Comparison of ENCODE assay signal across 22 cellular contexts in genomic region chr7:139887895-139888518, GRCh38. TPM values are rescaled to one million over a fixed set of nuclear protein-coding genes. Genes with fewer than 3 reads are reported as not detected.
A peak's percentile ranks its signal among the peaks of the same experiment; 100 is the strongest.
DNase-seq lines count a peak whose midpoint lies in the region; ATAC-seq and TF ChIP-seq lines count a peak whose summit lies in the region.
"Had no signal": no experiment of that assay in that cellular context is flagged by ENCODE, and none has a peak within 500 bp of the region (broad histone marks: within the 10 kb centered on the region; RNA-seq: fewer than 3 reads in every experiment).

No MANE protein-coding gene starts in this region.

- WGBS in spleen, 5 donors = 29 to 55% (median 44%) methylated on average over 6 of the region's 6 CpGs

- no peak for TF ChIP-seq CTCF in spleen (IDR thresholded peaks at IDR 0.05 in 8 of 11, conservative IDR thresholded peaks at IDR 0.05 in 3 of 11)

- no peak for ATAC-seq in activated naive CD4-positive, alpha-beta T cell treated with anti-CD3 and anti-CD28 coated beads, Interleukin-2, amount 50 U/mL, for 72 hours
- peak; percentile 47 for ATAC-seq in left lobe of liver
- ATAC-seq: gastrocnemius medialis had no signal

- H3K9me3 ChIP-seq in spleen = no peaks in the 10 kb centered on the region
- H3K9me3 ChIP-seq: gastrocnemius medialis, suprapubic skin had no signal

- H3K36me3 Mint-ChIP-seq in activated naive CD4-positive, alpha-beta T cell treated with anti-CD3 and anti-CD28 coated beads, Interleukin-2, amount 50 U/mL, for 72 hours = peaks cover 0 to 7% of the 10 kb centered on the region in 2 donors
- H3K36me3 Mint-ChIP-seq: activated CD4-positive, alpha-beta memory T cell treated with anti-CD3 and anti-CD28 coated beads for 36 hours had no signal

- no peak for DNase-seq in activated naive CD4-positive, alpha-beta T cell treated with anti-CD3 and anti-CD28 coated beads, Interleukin-2, amount 50 U/mL, for 72 hours (ENCODE audit: low spot score in 2 of 2)
- DNase-seq in activated naive CD4-positive, alpha-beta T cell treated with anti-CD3 and anti-CD28 coated beads, Interleukin-2, amount 50 U/mL, for 16 hours = no peak
- DNase-seq in OCI-M1 (lab: John Stamatoyannopoulos, UW) (peak; percentile 75), left lobe of liver (ENCODE audit: low spot score) (no peak), spleen (no peak), NCI-H2227 (lab: John Stamatoyannopoulos, UW; ENCODE audit: unreplicated experiment) (no peak), NCI-H187 treated with DMSO at 0.1 percent for 48 hours (lab: John Stamatoyannopoulos, UW) (no peak), caudate nucleus (lab: John Stamatoyannopoulos, UW) (no peak)
- DNase-seq: activated B cell treated with CpG ODN at 0.5 μM for 24 hours; activated CD4-positive, alpha-beta memory T cell treated with anti-CD3 and anti-CD28 coated beads for 36 hours; activated naive CD4-positive, alpha-beta T cell; activated T-cell treated with anti-CD3 and anti-CD28 coated beads for 4 hours; Calu3; effector CD4-positive, alpha-beta T cell; gastrocnemius medialis; left cardiac atrium; NCI-H1930; NCI-H446 treated with DMSO at 0.1 percent for 48 hours had no signal

- no peaks in the 10 kb centered on the region for H3K27me3 ChIP-seq in spleen (replicated peaks in 1 of 7)
- H3K27me3 ChIP-seq: cardiac muscle cell, gastrocnemius medialis, suprapubic skin had no signal

- H3K27ac Mint-ChIP-seq in activated naive CD4-positive, alpha-beta T cell treated with anti-CD3 and anti-CD28 coated beads, Interleukin-2, amount 50 U/mL, for 72 hours = peak overlapping the region; percentile 18 to 37
- H3K27ac Mint-ChIP-seq: activated B cell treated with CpG ODN at 0.5 μM for 24 hours; activated CD4-positive, alpha-beta memory T cell treated with anti-CD3 and anti-CD28 coated beads for 36 hours; B cell; T-helper 1 cell treated with Interleukin-12 subunit alpha and Interleukin-12 subunit beta and Interleukin-4 antibody, amounts not matched to agents 30 μg/mL and 1 μg/mL, for 36 hours had no signal

- H3K4me1 ChIP-seq in spleen = peaks cover 0 to 60% (median 16%) of the 10 kb centered on the region in 6 donors
- H3K4me1 ChIP-seq: gastrocnemius medialis, suprapubic skin had no signal

- peaks cover 0 to 4% of the 10 kb centered on the region in 2 donors for H3K9me3 Mint-ChIP-seq in activated naive CD4-positive, alpha-beta T cell treated with anti-CD3 and anti-CD28 coated beads, Interleukin-2, amount 50 U/mL, for 72 hours
- H3K9me3 Mint-ChIP-seq: activated B cell treated with CpG ODN at 0.5 μM for 24 hours; activated CD4-positive, alpha-beta memory T cell treated with anti-CD3 and anti-CD28 coated beads for 36 hours; T-helper 1 cell treated with Interleukin-12 subunit alpha and Interleukin-12 subunit beta and Interleukin-4 antibody, amounts not matched to agents 30 μg/mL and 1 μg/mL, for 36 hours had no signal

- peak overlapping the region in 6 of 8 donors; percentile 34 to 78 (median 61) for H3K27ac ChIP-seq in spleen
- H3K27ac ChIP-seq in caudate nucleus (ENCODE audit: low read depth, low read length) = no peak overlapping the region
- H3K27ac ChIP-seq: cardiac muscle cell, gastrocnemius medialis, suprapubic skin had no signal

- no peak overlapping the region for H3K4me3 ChIP-seq in spleen
- H3K4me3 ChIP-seq: cardiac muscle cell, gastrocnemius medialis, suprapubic skin had no signal

- H3K36me3 ChIP-seq in spleen = peaks cover 0 to 42% (median 0%) of the 10 kb centered on the region in 6 donors
- H3K36me3 ChIP-seq: cardiac muscle cell, gastrocnemius medialis, suprapubic skin had no signal

- intact Hi-C loops in spleen (cut with DNase I; ENCODE audit: low total_unique reads) = no loop called here

- TF ChIP-seq POLR2A in spleen (IDR thresholded peaks at IDR 0.05) = no peak

RNA-seq across cellular contexts. Expression of gene TBXAS1, which starts 58.9 kb away (rescaled TPM):
- total RNA-seq in activated naive CD4-positive, alpha-beta T cell treated with anti-CD3 and anti-CD28 coated beads, Interleukin-2, amount 50 U/mL, for 72 hours = 1 to 10 TPM; 1.4 to 5.8 TPM
- total RNA-seq in left lobe of liver (6.6 TPM), spleen (100 to 1,000 TPM in 6 of 7 donors, 10 to 100 TPM in 1; 87.0 to 287 (median 186) TPM)
- polyA plus RNA-seq in spleen = 10 to 100 TPM; 19.8 to 37.4 (median 28.6) TPM

Comparison
In these comparisons a context has a peak if more than half of its experiments do, and no peak if none do; other contexts are left out.
1. RNA of gene TBXAS1, which starts 58.9 kb away (total RNA-seq): 87.0 to 287 TPM in spleen; 6.6 TPM in left lobe of liver (single experiment) and 1.4 to 5.8 TPM in activated naive CD4-positive, alpha-beta T cell treated with anti-CD3 and anti-CD28 coated beads, Interleukin-2, amount 50 U/mL, for 72 hours; every median in the first group is over 10 times any median in the second.